Comparison of ENCODE assay signal across 2 cellular contexts in the genomic region with DNA sequence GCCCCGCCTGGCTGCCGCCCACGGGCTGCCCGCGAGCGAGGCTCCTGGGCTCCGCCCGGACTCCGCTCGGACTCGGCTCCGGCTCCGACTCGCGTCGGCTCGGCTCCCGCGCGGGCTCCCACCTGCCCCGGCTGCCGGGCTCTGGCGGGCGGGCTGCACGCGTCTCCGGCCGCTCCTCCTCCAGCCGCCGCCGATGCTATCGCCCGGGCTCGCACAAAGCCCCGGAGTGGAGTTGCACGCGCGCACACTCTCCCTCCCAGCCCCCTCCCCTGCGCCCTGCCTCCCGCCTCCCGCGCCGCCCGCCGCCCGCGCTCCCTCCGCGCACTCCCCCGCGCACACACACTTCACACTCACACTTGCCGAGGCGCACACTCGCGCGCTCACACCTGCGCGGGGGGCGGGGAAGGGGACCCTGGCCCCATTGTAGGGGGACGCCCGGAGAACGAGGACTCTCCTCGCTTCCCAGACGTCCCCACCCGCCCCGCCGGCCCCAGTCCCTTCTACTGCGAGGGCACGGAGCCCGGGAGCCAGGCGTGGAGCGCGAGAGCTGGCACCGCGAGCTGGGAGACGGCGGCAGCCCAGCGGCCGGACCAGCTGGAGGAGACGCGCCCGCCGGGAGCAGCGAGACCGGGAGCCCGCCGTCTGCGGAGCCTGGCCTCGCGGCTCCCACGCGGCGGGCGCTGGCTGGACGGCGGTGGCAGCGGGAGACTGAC.
TF ChIP-seq lines count a peak whose summit lies in the region.

A gene (minus strand): TSS at position 215 of the 713 bp plus-strand sequence. CDS start 407 bp downstream, outside the sequence.

TF ChIP-seq in A549, 52 proteins besides CTCF, POLR2A, EP300 and RAD21 (continued from another document):
- TF ChIP-seq, protein P1, sequence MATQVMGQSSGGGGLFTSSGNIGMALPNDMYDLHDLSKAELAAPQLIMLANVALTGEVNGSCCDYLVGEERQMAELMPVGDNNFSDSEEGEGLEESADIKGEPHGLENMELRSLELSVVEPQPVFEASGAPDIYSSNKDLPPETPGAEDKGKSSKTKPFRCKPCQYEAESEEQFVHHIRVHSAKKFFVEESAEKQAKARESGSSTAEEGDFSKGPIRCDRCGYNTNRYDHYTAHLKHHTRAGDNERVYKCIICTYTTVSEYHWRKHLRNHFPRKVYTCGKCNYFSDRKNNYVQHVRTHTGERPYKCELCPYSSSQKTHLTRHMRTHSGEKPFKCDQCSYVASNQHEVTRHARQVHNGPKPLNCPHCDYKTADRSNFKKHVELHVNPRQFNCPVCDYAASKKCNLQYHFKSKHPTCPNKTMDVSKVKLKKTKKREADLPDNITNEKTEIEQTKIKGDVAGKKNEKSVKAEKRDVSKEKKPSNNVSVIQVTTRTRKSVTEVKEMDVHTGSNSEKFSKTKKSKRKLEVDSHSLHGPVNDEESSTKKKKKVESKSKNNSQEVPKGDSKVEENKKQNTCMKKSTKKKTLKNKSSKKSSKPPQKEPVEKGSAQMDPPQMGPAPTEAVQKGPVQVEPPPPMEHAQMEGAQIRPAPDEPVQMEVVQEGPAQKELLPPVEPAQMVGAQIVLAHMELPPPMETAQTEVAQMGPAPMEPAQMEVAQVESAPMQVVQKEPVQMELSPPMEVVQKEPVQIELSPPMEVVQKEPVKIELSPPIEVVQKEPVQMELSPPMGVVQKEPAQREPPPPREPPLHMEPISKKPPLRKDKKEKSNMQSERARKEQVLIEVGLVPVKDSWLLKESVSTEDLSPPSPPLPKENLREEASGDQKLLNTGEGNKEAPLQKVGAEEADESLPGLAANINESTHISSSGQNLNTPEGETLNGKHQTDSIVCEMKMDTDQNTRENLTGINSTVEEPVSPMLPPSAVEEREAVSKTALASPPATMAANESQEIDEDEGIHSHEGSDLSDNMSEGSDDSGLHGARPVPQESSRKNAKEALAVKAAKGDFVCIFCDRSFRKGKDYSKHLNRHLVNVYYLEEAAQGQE (IDR thresholded peaks at IDR 0.05) = no peak
- TF ChIP-seq HOXB5 (CRISPR knock-in tag; IDR thresholded peaks at IDR 0.05) (no peak), ZFP36 (IDR thresholded peaks at IDR 0.05; ENCODE audit: borderline replicate concordance, partially characterized antibody) (no peak), ZC3H11A (IDR thresholded peaks at IDR 0.05) (no peak), TFCP2L1 (CRISPR knock-in tag; IDR thresholded peaks at IDR 0.05) (no peak)
- TF ChIP-seq, protein P2, sequence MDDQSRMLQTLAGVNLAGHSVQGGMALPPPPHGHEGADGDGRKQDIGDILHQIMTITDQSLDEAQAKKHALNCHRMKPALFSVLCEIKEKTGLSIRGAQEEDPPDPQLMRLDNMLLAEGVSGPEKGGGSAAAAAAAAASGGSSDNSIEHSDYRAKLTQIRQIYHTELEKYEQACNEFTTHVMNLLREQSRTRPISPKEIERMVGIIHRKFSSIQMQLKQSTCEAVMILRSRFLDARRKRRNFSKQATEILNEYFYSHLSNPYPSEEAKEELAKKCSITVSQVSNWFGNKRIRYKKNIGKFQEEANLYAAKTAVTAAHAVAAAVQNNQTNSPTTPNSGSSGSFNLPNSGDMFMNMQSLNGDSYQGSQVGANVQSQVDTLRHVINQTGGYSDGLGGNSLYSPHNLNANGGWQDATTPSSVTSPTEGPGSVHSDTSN (IDR thresholded peaks at IDR 0.05) = no peak
- TF ChIP-seq, protein P3, sequence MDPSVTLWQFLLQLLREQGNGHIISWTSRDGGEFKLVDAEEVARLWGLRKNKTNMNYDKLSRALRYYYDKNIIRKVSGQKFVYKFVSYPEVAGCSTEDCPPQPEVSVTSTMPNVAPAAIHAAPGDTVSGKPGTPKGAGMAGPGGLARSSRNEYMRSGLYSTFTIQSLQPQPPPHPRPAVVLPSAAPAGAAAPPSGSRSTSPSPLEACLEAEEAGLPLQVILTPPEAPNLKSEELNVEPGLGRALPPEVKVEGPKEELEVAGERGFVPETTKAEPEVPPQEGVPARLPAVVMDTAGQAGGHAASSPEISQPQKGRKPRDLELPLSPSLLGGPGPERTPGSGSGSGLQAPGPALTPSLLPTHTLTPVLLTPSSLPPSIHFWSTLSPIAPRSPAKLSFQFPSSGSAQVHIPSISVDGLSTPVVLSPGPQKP (IDR thresholded peaks at IDR 0.05; ENCODE audit: low read depth, low read length) = no peak

TF ChIP-seq in GM23338, 12 proteins besides CTCF, POLR2A, EP300 and RAD21 (continued from another document):
- TF ChIP-seq, protein P4, sequence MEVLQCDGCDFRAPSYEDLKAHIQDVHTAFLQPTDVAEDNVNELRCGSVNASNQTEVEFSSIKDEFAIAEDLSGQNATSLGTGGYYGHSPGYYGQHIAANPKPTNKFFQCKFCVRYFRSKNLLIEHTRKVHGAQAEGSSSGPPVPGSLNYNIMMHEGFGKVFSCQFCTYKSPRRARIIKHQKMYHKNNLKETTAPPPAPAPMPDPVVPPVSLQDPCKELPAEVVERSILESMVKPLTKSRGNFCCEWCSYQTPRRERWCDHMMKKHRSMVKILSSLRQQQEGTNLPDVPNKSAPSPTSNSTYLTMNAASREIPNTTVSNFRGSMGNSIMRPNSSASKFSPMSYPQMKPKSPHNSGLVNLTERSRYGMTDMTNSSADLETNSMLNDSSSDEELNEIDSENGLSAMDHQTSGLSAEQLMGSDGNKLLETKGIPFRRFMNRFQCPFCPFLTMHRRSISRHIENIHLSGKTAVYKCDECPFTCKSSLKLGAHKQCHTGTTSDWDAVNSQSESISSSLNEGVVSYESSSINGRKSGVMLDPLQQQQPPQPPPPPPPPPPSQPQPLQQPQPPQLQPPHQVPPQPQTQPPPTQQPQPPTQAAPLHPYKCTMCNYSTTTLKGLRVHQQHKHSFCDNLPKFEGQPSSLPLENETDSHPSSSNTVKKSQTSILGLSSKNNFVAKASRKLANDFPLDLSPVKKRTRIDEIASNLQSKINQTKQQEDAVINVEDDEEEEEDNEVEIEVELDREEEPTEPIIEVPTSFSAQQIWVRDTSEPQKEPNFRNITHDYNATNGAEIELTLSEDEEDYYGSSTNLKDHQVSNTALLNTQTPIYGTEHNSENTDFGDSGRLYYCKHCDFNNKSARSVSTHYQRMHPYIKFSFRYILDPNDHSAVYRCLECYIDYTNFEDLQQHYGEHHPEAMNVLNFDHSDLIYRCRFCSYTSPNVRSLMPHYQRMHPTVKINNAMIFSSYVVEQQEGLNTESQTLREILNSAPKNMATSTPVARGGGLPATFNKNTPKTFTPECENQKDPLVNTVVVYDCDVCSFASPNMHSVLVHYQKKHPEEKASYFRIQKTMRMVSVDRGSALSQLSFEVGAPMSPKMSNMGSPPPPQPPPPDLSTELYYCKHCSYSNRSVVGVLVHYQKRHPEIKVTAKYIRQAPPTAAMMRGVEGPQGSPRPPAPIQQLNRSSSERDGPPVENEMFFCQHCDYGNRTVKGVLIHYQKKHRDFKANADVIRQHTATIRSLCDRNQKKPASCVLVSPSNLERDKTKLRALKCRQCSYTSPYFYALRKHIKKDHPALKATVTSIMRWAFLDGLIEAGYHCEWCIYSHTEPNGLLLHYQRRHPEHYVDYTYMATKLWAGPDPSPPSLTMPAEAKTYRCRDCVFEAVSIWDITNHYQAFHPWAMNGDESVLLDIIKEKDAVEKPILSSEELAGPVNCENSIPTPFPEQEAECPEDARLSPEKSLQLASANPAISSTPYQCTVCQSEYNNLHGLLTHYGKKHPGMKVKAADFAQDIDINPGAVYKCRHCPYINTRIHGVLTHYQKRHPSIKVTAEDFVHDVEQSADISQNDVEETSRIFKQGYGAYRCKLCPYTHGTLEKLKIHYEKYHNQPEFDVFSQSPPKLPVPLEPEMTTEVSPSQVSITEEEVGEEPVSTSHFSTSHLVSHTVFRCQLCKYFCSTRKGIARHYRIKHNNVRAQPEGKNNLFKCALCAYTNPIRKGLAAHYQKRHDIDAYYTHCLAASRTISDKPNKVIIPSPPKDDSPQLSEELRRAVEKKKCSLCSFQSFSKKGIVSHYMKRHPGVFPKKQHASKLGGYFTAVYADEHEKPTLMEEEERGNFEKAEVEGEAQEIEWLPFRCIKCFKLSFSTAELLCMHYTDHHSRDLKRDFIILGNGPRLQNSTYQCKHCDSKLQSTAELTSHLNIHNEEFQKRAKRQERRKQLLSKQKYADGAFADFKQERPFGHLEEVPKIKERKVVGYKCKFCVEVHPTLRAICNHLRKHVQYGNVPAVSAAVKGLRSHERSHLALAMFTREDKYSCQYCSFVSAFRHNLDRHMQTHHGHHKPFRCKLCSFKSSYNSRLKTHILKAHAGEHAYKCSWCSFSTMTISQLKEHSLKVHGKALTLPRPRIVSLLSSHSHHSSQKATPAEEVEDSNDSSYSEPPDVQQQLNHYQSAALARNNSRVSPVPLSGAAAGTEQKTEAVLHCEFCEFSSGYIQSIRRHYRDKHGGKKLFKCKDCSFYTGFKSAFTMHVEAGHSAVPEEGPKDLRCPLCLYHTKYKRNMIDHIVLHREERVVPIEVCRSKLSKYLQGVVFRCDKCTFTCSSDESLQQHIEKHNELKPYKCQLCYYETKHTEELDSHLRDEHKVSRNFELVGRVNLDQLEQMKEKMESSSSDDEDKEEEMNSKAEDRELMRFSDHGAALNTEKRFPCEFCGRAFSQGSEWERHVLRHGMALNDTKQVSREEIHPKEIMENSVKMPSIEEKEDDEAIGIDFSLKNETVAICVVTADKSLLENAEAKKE (CRISPR knock-in tag; IDR thresholded peaks at IDR 0.05) = no peak
- TF ChIP-seq, protein P5, sequence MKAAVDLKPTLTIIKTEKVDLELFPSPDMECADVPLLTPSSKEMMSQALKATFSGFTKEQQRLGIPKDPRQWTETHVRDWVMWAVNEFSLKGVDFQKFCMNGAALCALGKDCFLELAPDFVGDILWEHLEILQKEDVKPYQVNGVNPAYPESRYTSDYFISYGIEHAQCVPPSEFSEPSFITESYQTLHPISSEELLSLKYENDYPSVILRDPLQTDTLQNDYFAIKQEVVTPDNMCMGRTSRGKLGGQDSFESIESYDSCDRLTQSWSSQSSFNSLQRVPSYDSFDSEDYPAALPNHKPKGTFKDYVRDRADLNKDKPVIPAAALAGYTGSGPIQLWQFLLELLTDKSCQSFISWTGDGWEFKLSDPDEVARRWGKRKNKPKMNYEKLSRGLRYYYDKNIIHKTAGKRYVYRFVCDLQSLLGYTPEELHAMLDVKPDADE (IDR thresholded peaks at IDR 0.05) = no peak
- no peak for TF ChIP-seq EZH2phosphoT487 (IDR thresholded peaks at IDR 0.05; ENCODE audit: unreplicated experiment)
